8 cellular contexts compared by ENCODE assay signal in genomic region chr12:89947437-89948265, GRCh38.
A peak's percentile ranks its signal among the peaks of the same experiment; 100 is the strongest.
DNase-seq lines count a peak whose midpoint lies in the region; ATAC-seq, FAIRE-seq and TF ChIP-seq lines count a peak whose summit lies in the region.

No MANE protein-coding gene starts in this region.

- H3K27ac ChIP-seq in right lobe of liver (no peak overlapping the region), HepG2 (ENCODE audit: extremely low read length, insufficient read depth, low read length) (no peak overlapping the region), aorta (ENCODE audit: low read depth in 1 of 2, low read length in 2 of 2) (peak overlapping the region; percentile 33 to 57)

- no peak overlapping the region for H3K4me2 ChIP-seq in HepG2 (ENCODE audit: low read depth, low read length)

- no peak overlapping the region for H3K9ac ChIP-seq in HepG2 (ENCODE audit: insufficient read depth, low read depth, low read length)

- DNase-seq in right lobe of liver: no peak
- no peak for DNase-seq in HepG2 (ENCODE audit: low spot score)
- peak; percentile 84 for DNase-seq in astrocyte of the hippocampus (ENCODE audit: low read depth, low spot score)
- peak; percentile 78 to 97 for DNase-seq in lung microvascular endothelial cell (ENCODE audit: low read depth in 2 of 2)
- no peak for DNase-seq in aorta
- DNase-seq in activated CD4-positive, alpha-beta T cell treated with anti-CD3 and anti-CD28 coated beads, Interleukin-2, amount 50 U/mL, for 48 hours: no peak
- DNase-seq in NCI-H1048 (lab: John Stamatoyannopoulos, UW): no peak

- H3K4me3 ChIP-seq in right lobe of liver (no peak overlapping the region), HepG2 (replicated peaks in 1 of 3; ENCODE audit: insufficient read depth in 1 of 3, low read depth in 2 of 3, low read length in 3 of 3) (no peak overlapping the region), aorta (ENCODE audit: low read length in 2 of 2) (peak overlapping the region in 1 of 2 donors; percentile 20)

- BruUV-seq in HepG2 (replicated peaks; lab: Mats Ljungman, UMichigan): no TSS peak

- no peaks in the 10 kb centered on the region for H3K36me3 ChIP-seq in right lobe of liver
- no peaks in the 10 kb centered on the region for H3K36me3 ChIP-seq in HepG2 (replicated peaks in 1 of 2; ENCODE audit: control insufficient read depth in 1 of 2, insufficient read depth in 2 of 2, low read length in 2 of 2)
- no peaks in the 10 kb centered on the region for H3K36me3 ChIP-seq in aorta (ENCODE audit: control insufficient read depth in 1 of 2, insufficient read depth in 2 of 2, low read length in 1 of 2)

- no peaks in the 10 kb centered on the region for H4K20me1 ChIP-seq in HepG2 (ENCODE audit: insufficient read depth, low read length)

- TF ChIP-seq POLR2A in right lobe of liver (IDR thresholded peaks at IDR 0.05) (no peak), HepG2 (IDR thresholded peaks at IDR 0.05; ENCODE audit: insufficient read depth in 1 of 2, low read depth in 2 of 2, low read length in 2 of 2) (no peak)

- in situ Hi-C loops in HepG2 (cut with HindIII; ENCODE audit: extremely low pct_ligation_motif_present, low pct_unique_long_range_greater_than_20kb): no loop called here

- H3K4me1 ChIP-seq in right lobe of liver (no peaks in the 10 kb centered on the region), HepG2 (ENCODE audit: insufficient read depth, low read length) (no peaks in the 10 kb centered on the region), aorta (ENCODE audit: control insufficient read depth in 1 of 2, insufficient read depth in 2 of 2, low read length in 2 of 2) (peaks cover 1 to 5% of the 10 kb centered on the region in 2 donors)

- TF ChIP-seq CTCF in right lobe of liver (IDR thresholded peaks at IDR 0.05) (no peak), HepG2 (CRISPR knock-in tag; IDR thresholded peaks at IDR 0.05) (no peak)

- ATAC-seq in right lobe of liver (peak; percentile 10 to 77 (median 42)), HepG2 (no peak), aorta (ENCODE audit: low FRiP score) (peak; percentile 64), HG03439 (IDR thresholded peaks at IDR 0.05; ENCODE audit: unreplicated experiment) (no peak)

- no peak overlapping the region for H2AFZ ChIP-seq in HepG2 (ENCODE audit: low read length)

- TF ChIP-seq EP300 in HepG2 (IDR thresholded peaks at IDR 0.05; ENCODE audit: low read depth in 2 of 2, low read length in 2 of 2) (no peak), HepG2 (CRISPR knock-in tag; IDR thresholded peaks at IDR 0.05; ENCODE audit: borderline replicate concordance) (no peak)

- H3K9me3 ChIP-seq in right lobe of liver (no peaks in the 10 kb centered on the region), HepG2 (ENCODE audit: low read length) (no peaks in the 10 kb centered on the region), aorta (ENCODE audit: control insufficient read depth, low read length) (no peaks in the 10 kb centered on the region)

- no peaks in the 10 kb centered on the region for H3K79me2 ChIP-seq in HepG2 (ENCODE audit: insufficient read depth, low read length)

- H3K27me3 ChIP-seq in right lobe of liver: no peaks in the 10 kb centered on the region
- H3K27me3 ChIP-seq in HepG2 (ENCODE audit: control insufficient read depth in 1 of 2, insufficient read depth in 2 of 2, low read length in 2 of 2): no peaks in the 10 kb centered on the region
- H3K27me3 ChIP-seq in aorta (ENCODE audit: control insufficient read depth in 1 of 2, insufficient read depth in 2 of 2, low read length in 1 of 2): no peaks in the 10 kb centered on the region

- CTCF ChIA-PET in HepG2 (lab: Yijun Ruan, JAX; ENCODE audit: low intra/inter-chr PET ratio, low total read pairs): no interaction called here

- intact Hi-C loops in right lobe of liver (cut with DNase I) (no loop called here), HepG2 (cut with micrococcal nuclease; ENCODE audit: unreplicated experiment) (no loop called here), aorta (cut with DNase I) (no loop called here)

- no peak for FAIRE-seq in HepG2 (lab: Jason Lieb, UNC)

- 26% methylated on average over 5 of the region's 5 CpGs for WGBS in right lobe of liver (ENCODE audit: insufficient coverage, low coverage, low lambda C conversion rate, missing lambda C conversion rate)
- 24% methylated on average over 5 of the region's 5 CpGs for WGBS in HepG2 (ENCODE audit: low lambda C conversion rate)
- whole genome bisulfite sequencing in aorta, 2 donors: 14 to 15% methylated on average over 5 of the region's 5 CpGs

- POLR2A ChIA-PET in HepG2 (lab: Yijun Ruan, JAX): no interaction called here

- no peak for TF ChIP-seq RAD21 in HepG2 (CRISPR knock-in tag; IDR thresholded peaks at IDR 0.05)

TF ChIP-seq in HepG2, 621 proteins besides CTCF, POLR2A, EP300 and RAD21:
- TF ChIP-seq ZNF329 (CRISPR knock-in tag; IDR thresholded peaks at IDR 0.05; ENCODE audit: low read depth): no peak
- no peak for TF ChIP-seq FOXM1 (CRISPR knock-in tag; IDR thresholded peaks at IDR 0.05)
- TF ChIP-seq HOXA7 (CRISPR knock-in tag; IDR thresholded peaks at IDR 0.05): no peak
- no peak for TF ChIP-seq ZNF256 (CRISPR knock-in tag; conservative IDR thresholded peaks at IDR 0.05)
- no peak for TF ChIP-seq SIN3B (IDR thresholded peaks at IDR 0.05; ENCODE audit: low read length)
- no peak for TF ChIP-seq ZNF331 (CRISPR knock-in tag; IDR thresholded peaks at IDR 0.05)
- no peak for TF ChIP-seq PCBP2 (optimal IDR thresholded peaks at IDR 0.05; ENCODE audit: low read depth, low read length, poor library complexity, severe bottlenecking)
- TF ChIP-seq HHEX (CRISPR knock-in tag; IDR thresholded peaks at IDR 0.05): no peak
- TF ChIP-seq THAP11 (CRISPR knock-in tag; IDR thresholded peaks at IDR 0.05): no peak
- no peak for TF ChIP-seq ZNF296 (CRISPR knock-in tag; conservative IDR thresholded peaks at IDR 0.05)
- TF ChIP-seq ZNF460 (CRISPR knock-in tag; IDR thresholded peaks at IDR 0.05; ENCODE audit: borderline replicate concordance): no peak
- no peak for TF ChIP-seq NFYC (CRISPR knock-in tag; IDR thresholded peaks at IDR 0.05)
- no peak for TF ChIP-seq SMARCC2 (IDR thresholded peaks at IDR 0.05)
- no peak for TF ChIP-seq GTF3A (CRISPR knock-in tag; conservative IDR thresholded peaks at IDR 0.05)
- TF ChIP-seq FOXJ3 (CRISPR knock-in tag; IDR thresholded peaks at IDR 0.05; ENCODE audit: borderline replicate concordance): no peak
TF ChIP-seq in HepG2: peak in this region for 0.

Comparison
In these comparisons a context has a peak if more than half of its experiments do, and no peak if none do; other contexts are left out.
1. ATAC-seq: peak in right lobe of liver (4 of 4) and aorta (single experiment); none in HepG2 (single experiment) and HG03439 (single experiment).
2. DNase-seq: peak in astrocyte of the hippocampus (single experiment) and lung microvascular endothelial cell (2 of 2); none in right lobe of liver (0 of 3), HepG2 (single experiment), aorta (0 of 2), activated CD4-positive, alpha-beta T cell treated with anti-CD3 and anti-CD28 coated beads, Interleukin-2, amount 50 U/mL, for 48 hours (0 of 2) and NCI-H1048 (single experiment).
3. H3K27ac ChIP-seq: peak in aorta (2 of 2); none in right lobe of liver (0 of 3) and HepG2 (single experiment).